ENCODE assay signal across 8 cellular contexts in the genomic region with DNA sequence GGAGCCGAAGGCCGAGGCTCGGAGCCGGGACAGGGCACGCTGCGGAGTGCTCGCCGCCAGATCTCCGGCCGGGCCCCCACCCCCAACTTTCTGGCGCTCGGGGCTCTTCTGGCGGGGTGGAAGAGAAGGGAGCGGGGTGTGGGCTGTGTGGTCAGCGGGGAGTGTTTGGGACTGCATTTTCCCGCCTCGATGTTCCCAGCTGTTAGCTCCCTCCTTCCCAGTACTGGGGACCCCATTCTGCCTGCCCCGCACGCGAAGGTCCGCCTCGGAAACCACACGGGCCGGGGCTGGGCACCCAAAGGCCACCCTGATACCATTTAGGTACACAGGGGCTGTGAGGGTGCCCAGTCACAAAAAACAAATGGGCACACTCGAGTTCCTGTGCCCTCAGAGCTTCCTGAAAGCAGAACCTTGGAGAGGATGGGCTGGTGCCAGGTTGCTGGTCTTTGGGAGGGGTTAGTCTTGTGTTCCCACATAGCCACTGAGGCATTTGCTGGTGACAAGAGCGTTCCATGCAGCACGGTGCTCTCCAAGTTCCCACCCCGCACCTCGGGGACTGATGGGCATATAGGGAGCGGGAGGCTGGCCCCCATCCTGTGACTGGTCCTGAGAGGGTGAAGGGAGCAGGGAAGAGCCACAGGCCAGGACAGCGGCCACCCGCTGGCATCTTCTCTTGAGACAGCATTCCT. TPM values are rescaled to one million over a fixed set of nuclear protein-coding genes. Genes with fewer than 3 reads are reported as not detected.
A peak's percentile ranks its signal among the peaks of the same experiment; 100 is the strongest.
DNase-seq lines count a peak whose midpoint lies in the region; ATAC-seq and TF ChIP-seq lines count a peak whose summit lies in the region.

No MANE protein-coding gene starts in this region.

- no peaks in the 10 kb centered on the region for H3K36me3 ChIP-seq in ovary

- peaks cover 12% of the 10 kb centered on the region for H3K27me3 Mint-ChIP-seq in activated CD4-positive, alpha-beta T cell treated with anti-CD3 and anti-CD28 coated beads for 36 hours

- H3K27ac Mint-ChIP-seq in activated CD4-positive, alpha-beta T cell treated with anti-CD3 and anti-CD28 coated beads for 36 hours, result no peak overlapping the region

- peak overlapping the region; percentile 64 for H3K4me3 Mint-ChIP-seq in activated CD4-positive, alpha-beta T cell treated with anti-CD3 and anti-CD28 coated beads for 36 hours

- no peak for TF ChIP-seq POLR2A in ovary (IDR thresholded peaks at IDR 0.05)

- no peaks in the 10 kb centered on the region for H3K36me3 Mint-ChIP-seq in activated CD4-positive, alpha-beta T cell treated with anti-CD3 and anti-CD28 coated beads for 36 hours (ENCODE audit: low read depth)

- intact Hi-C loops in activated CD4-positive, alpha-beta T cell treated with anti-CD3 and anti-CD28 coated beads for 36 hours (cut with DNase I, micrococcal nuclease), result loop anchor here (1.0 to 10.0 kb wide), 10 partner anchors 47 to 498 kb away; a partner anchor contains a TSS
- intact Hi-C loops in ovary (cut with DNase I), result loop anchor here (5.0 to 10.0 kb wide), 5 partner anchors 43 to 345 kb away; a partner anchor contains a TSS

- peaks cover 18% of the 10 kb centered on the region for H3K4me1 Mint-ChIP-seq in activated CD4-positive, alpha-beta T cell treated with anti-CD3 and anti-CD28 coated beads for 36 hours

- no peaks in the 10 kb centered on the region for H3K9me3 ChIP-seq in ovary

- WGBS in ovary, 3 donors, result 2 to 4% (median 3%) methylated on average over 23 to 32 of the region's 32 CpGs

- ATAC-seq in activated CD4-positive, alpha-beta T cell treated with anti-CD3 and anti-CD28 coated beads for 36 hours, result no peak
- no peak for ATAC-seq in GM18861 (IDR thresholded peaks at IDR 0.05; ENCODE audit: unreplicated experiment)

- POLR2A ChIA-PET in activated CD4-positive, alpha-beta T cell treated with anti-CD3 and anti-CD28 coated beads for 36 hours (lab: Charles Lee), result no interaction called here

- TF ChIP-seq CTCF in WI38 (IDR thresholded peaks at IDR 0.05; ENCODE audit: low read depth, low read length), result no peak
- TF ChIP-seq CTCF in fibroblast of villous mesenchyme (IDR thresholded peaks at IDR 0.05; ENCODE audit: insufficient read depth, low read depth, low read length), result no peak
- no peak for TF ChIP-seq CTCF in ovary (IDR thresholded peaks at IDR 0.05)

- no peak for TF ChIP-seq EP300 in ovary (IDR thresholded peaks at IDR 0.05)

- H3K9me3 Mint-ChIP-seq in activated CD4-positive, alpha-beta T cell treated with anti-CD3 and anti-CD28 coated beads for 36 hours (ENCODE audit: low read depth), result no peaks in the 10 kb centered on the region

- no peaks in the 10 kb centered on the region for H3K27me3 ChIP-seq in ovary

- peak overlapping the region; percentile 74 for H3K4me3 ChIP-seq in WI38 (ENCODE audit: low read depth, low read length)
- H3K4me3 ChIP-seq in fibroblast of villous mesenchyme (ENCODE audit: low read depth, low read length), result peak overlapping the region; percentile 70
- peak overlapping the region; percentile 47 for H3K4me3 ChIP-seq in ovary

- DNase-seq in activated CD4-positive, alpha-beta T cell treated with anti-CD3 and anti-CD28 coated beads for 36 hours, result peak; percentile 12
- DNase-seq in activated CD4-positive, alpha-beta T cell treated with anti-CD3 and anti-CD28 coated beads, Interleukin-2, amount 50 U/mL, for 4 hours, result no peak
- DNase-seq in fibroblast of villous mesenchyme (ENCODE audit: low read depth) (no peak), ovary (peak; percentile 58 to 69 (median 66)), NCI-H524 treated with DMSO at 0.1 percent for 48 hours (lab: John Stamatoyannopoulos, UW) (no peak), DMS79 (lab: John Stamatoyannopoulos, UW) (no peak)

- CTCF ChIA-PET in activated CD4-positive, alpha-beta T cell treated with anti-CD3 and anti-CD28 coated beads for 36 hours (lab: Charles Lee), result interaction anchor here (0.6 kb wide), 1 partner anchor 572 kb away, joined by 3 read pairs; no protein-coding TSS in a partner anchor

- H3K27ac ChIP-seq in ovary, result peak overlapping the region; percentile 78 to 83

- H3K4me1 ChIP-seq in ovary (ENCODE audit: insufficient read depth), result peaks cover 32% of the 10 kb centered on the region

RNA-seq across cellular contexts. Expression of a gene that starts 0.6 kb away (rescaled TPM):
- total RNA-seq in activated CD4-positive, alpha-beta T cell treated with anti-CD3 and anti-CD28 coated beads for 36 hours, result 1 to 10 TPM; 2.3 to 3.1 TPM
- 13.8 and 14.5 TPM in 2 replicates for total RNA-seq in fibroblast of villous mesenchyme
- total RNA-seq in ovary, result 100 to 1,000 TPM in 5 of 7 donors, 10 to 100 TPM in 2; 43.1 to 265 (median 135) TPM
- polyA plus RNA-seq in ovary, result 10 to 100 TPM; 37.7 to 78.7 TPM

RNA-seq across cellular contexts. Expression of a gene that starts 15.6 kb away (rescaled TPM):
- total RNA-seq in activated CD4-positive, alpha-beta T cell treated with anti-CD3 and anti-CD28 coated beads for 36 hours, result 10 to 100 TPM; 49.6 to 56.8 TPM
- total RNA-seq in fibroblast of villous mesenchyme, result 14.8 and 26.8 TPM in 2 replicates
- 10 to 100 TPM; 19.1 to 33.2 (median 22.5) TPM for total RNA-seq in ovary
- 10 to 100 TPM in 1 of 2 donors, 1 to 10 TPM in 1; 8.6 to 12.0 TPM for polyA plus RNA-seq in ovary

RNA-seq across cellular contexts. Expression of a gene that starts 46.0 kb away (rescaled TPM):
- total RNA-seq in activated CD4-positive, alpha-beta T cell treated with anti-CD3 and anti-CD28 coated beads for 36 hours, result under 1 TPM in 1 of 2 experiments, not detected in 1; 0.11 TPM
- total RNA-seq in fibroblast of villous mesenchyme (0.86 and 1.6 TPM in 2 replicates), ovary (under 1 TPM in 4 of 7 donors, not detected in 3; 0.17 to 0.46 (median 0.30) TPM)
- polyA plus RNA-seq in ovary, result under 1 TPM in 1 of 2 donors, not detected in 1; 0.23 TPM

Comparison
In these comparisons a context has a peak if more than half of its experiments do, and no peak if none do; other contexts are left out.
1. DNase-seq: peak in activated CD4-positive, alpha-beta T cell treated with anti-CD3 and anti-CD28 coated beads for 36 hours (single experiment) and ovary (5 of 5); none in activated CD4-positive, alpha-beta T cell treated with anti-CD3 and anti-CD28 coated beads, Interleukin-2, amount 50 U/mL, for 4 hours (0 of 2), fibroblast of villous mesenchyme (single experiment), NCI-H524 treated with DMSO at 0.1 percent for 48 hours (single experiment) and DMS79 (single experiment).
2. Peak in every context shown above with its lines, with median percentiles within 50 percentile points of each other: H3K4me3 ChIP-seq.